13 cellular contexts compared by ENCODE assay signal in the genomic region with DNA sequence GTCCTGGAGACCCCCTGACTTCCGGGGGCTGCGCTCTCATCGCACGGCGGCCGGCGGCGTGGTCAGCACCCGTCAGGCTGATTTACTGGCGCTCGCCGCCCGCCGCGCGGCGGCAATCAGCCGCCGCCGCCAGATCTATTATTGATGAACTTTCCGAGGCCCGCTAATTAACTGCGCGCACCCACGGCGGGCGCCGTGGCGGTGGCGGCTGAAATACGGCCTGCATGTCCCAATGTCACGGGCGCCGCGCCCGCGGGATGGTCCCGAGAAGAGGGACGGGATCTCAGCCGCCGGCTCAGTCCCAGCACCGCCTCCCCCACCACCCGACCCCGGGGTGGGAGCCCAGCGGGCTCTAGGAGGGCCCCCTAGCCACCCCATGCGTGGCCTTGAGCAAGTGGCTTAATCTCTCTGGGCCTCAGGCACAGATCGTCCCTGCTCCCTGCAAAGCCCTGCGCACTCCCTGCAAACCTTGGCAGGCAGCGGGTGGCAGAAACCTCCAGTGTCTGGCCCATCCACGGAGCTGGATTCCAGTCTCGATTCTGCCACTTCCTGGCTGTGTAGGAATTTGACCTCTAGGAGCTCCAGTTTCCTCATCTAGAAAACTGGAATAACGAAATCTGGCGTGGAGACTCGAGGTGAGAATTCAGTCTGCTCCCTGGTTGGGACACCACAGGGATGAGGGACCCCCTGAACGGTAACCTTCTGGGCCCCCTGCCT.
A peak's percentile ranks its signal among the peaks of the same experiment; 100 is the strongest.
DNase-seq lines count a peak whose midpoint lies in the region; ATAC-seq, FAIRE-seq and TF ChIP-seq lines count a peak whose summit lies in the region.
"Had no signal": no experiment of that assay in that cellular context is flagged by ENCODE, and none has a peak within 500 bp of the region (broad histone marks: within the 10 kb centered on the region; RNA-seq: fewer than 3 reads in every experiment).

No MANE protein-coding gene starts in this region.

- H3K9me3 ChIP-seq in iPS-15b (ENCODE audit: control insufficient read depth, insufficient read depth, low read length) = no peaks in the 10 kb centered on the region
- no peaks in the 10 kb centered on the region for H3K9me3 ChIP-seq in OCI-LY7 (ENCODE audit: low read length)

- POLR2A ChIA-PET in OCI-LY7 (lab: Charles Lee) = no interaction called here

- H3K27me3 ChIP-seq in bronchial epithelial cell (ENCODE audit: control insufficient read depth, insufficient read depth, low read length) (peaks cover 10% of the 10 kb centered on the region), iPS-15b (ENCODE audit: control insufficient read depth, insufficient read depth, low read length) (peaks cover 32% of the 10 kb centered on the region)

- no peak overlapping the region for H3K9ac ChIP-seq in iPS-15b (ENCODE audit: low read depth, low read length)

- TF ChIP-seq CTCF in bronchial epithelial cell (IDR thresholded peaks at IDR 0.05; ENCODE audit: insufficient read depth, low read length, severe bottlenecking) (no peak), OCI-LY7 (conservative IDR thresholded peaks at IDR 0.05; ENCODE audit: low read length) (no peak)

- no TSS peak for BruUV-seq in OCI-LY7 (replicated peaks; lab: Mats Ljungman, UMichigan)

- DNase-seq in GM03348 (ENCODE audit: low spot score) (peak; percentile 47), bronchial epithelial cell (ENCODE audit: low read depth) (no peak), skeletal muscle cell (ENCODE audit: low read depth) (no peak), NCI-H526 (lab: John Stamatoyannopoulos, UW) (no peak), NCI-H1048 (lab: John Stamatoyannopoulos, UW) (no peak), OCI-LY7 (ENCODE audit: low spot score) (no peak)
- DNase-seq: activated CD8-positive, alpha-beta memory T cell treated with anti-CD3 and anti-CD28 coated beads, Interleukin-2, amount 10 ng/mL, durations not matched to agents 7 days and 5 days; activated naive CD4-positive, alpha-beta T cell treated with anti-CD3 and anti-CD28 coated beads for 36 hours; hippocampal formation; nucleus accumbens; WERI-Rb-1 had no signal

- CTCF ChIA-PET in OCI-LY7 (lab: Charles Lee; ENCODE audit: unreplicated experiment) = no interaction called here

- H4K20me1 ChIP-seq in OCI-LY7 (ENCODE audit: insufficient read depth, low read length) = no peaks in the 10 kb centered on the region

- H3K36me3 ChIP-seq in bronchial epithelial cell (ENCODE audit: control insufficient read depth, insufficient read depth, low read length) (no peaks in the 10 kb centered on the region), iPS-15b (ENCODE audit: control insufficient read depth, insufficient read depth, low read length) (no peaks in the 10 kb centered on the region), OCI-LY7 (ENCODE audit: insufficient read depth, low read length) (no peaks in the 10 kb centered on the region)
- H3K36me3 ChIP-seq: WERI-Rb-1 had no signal

- no peak for ATAC-seq in GM21619 (IDR thresholded peaks at IDR 0.05; ENCODE audit: unreplicated experiment)
- ATAC-seq: activated CD8-positive, alpha-beta memory T cell treated with anti-CD3 and anti-CD28 coated beads, Interleukin-2, amount 10 ng/mL, durations not matched to agents 7 days and 5 days had no signal

- no peak overlapping the region for H3K27ac ChIP-seq in OCI-LY7 (ENCODE audit: low read depth, low read length, poor library complexity, severe bottlenecking)
- H3K27ac ChIP-seq: WERI-Rb-1 had no signal

- intact Hi-C loops in OCI-LY7 (cut with micrococcal nuclease; ENCODE audit: unreplicated experiment) = no loop called here

- no peaks in the 10 kb centered on the region for H3K9me2 ChIP-seq in OCI-LY7 (ENCODE audit: insufficient read depth, low read length)

- H3K4me3 ChIP-seq in bronchial epithelial cell (ENCODE audit: low read depth, low read length) (peak overlapping the region; percentile 11), iPS-15b (ENCODE audit: low read depth, low read length) (peak overlapping the region; percentile 18), skeletal muscle cell (ENCODE audit: low read depth, low read length) (peak overlapping the region; percentile 25), OCI-LY7 (ENCODE audit: low read depth, low read length, poor library complexity, severe bottlenecking) (no peak overlapping the region)

- no peak overlapping the region for H3K4me2 ChIP-seq in OCI-LY7 (ENCODE audit: low read length)

- H3K4me1 ChIP-seq in iPS-15b (ENCODE audit: control insufficient read depth, insufficient read depth, low read length) (peaks cover 10% of the 10 kb centered on the region), OCI-LY7 (ENCODE audit: insufficient read depth, low read length, poor library complexity, severe bottlenecking) (no peaks in the 10 kb centered on the region)

- H3K79me2 ChIP-seq in OCI-LY7 (ENCODE audit: insufficient read depth, low read depth, low read length) = no peaks in the 10 kb centered on the region

- no peak overlapping the region for H2AFZ ChIP-seq in OCI-LY7 (ENCODE audit: low read length)

- FAIRE-seq in bronchial epithelial cell (lab: Jason Lieb, UNC) = no peak
